ENCODE assay signal across 21 cellular contexts in genomic region chr7:5854738-5855137, GRCh38.
"Had no signal": no experiment of that assay in that cellular context is flagged by ENCODE, and none has a peak within 500 bp of the region (broad histone marks: within the 10 kb centered on the region; RNA-seq: fewer than 3 reads in every experiment).

No MANE protein-coding gene starts in this region.

- H3K4me3 ChIP-seq: ascending aorta, breast epithelium, transverse colon had no signal

- H3K36me3 ChIP-seq: ascending aorta, breast epithelium, transverse colon, WERI-Rb-1 had no signal

- DNase-seq: activated CD4-positive, alpha-beta memory T cell treated with anti-CD3 and anti-CD28 coated beads for 36 hours; activated CD4-positive, alpha-beta T cell treated with anti-CD3 and anti-CD28 coated beads for 36 hours; activated CD8-positive, alpha-beta memory T cell treated with anti-CD3 and anti-CD28 coated beads, Interleukin-2, amount 10 ng/mL, durations not matched to agents 7 days and 5 days; activated naive CD4-positive, alpha-beta T cell treated with anti-CD3 and anti-CD28 coated beads for 36 hours; activated naive CD8-positive, alpha-beta T cell treated with anti-CD3 and anti-CD28 coated beads, Interleukin-2, amount 50 U/mL, for 24 hours; activated T-cell treated with anti-CD3 and anti-CD28 coated beads, Interleukin-2, amount 50 U/mL, for 1 hour; cerebellar nuclear complex; effector CD8-positive, alpha-beta T cell; head of caudate nucleus; mesendoderm; nephron progenitor cell; occipital lobe; right cardiac atrium; small intestine; stimulated activated CD4-positive, alpha-beta T cell treated with anti-CD3 and anti-CD28 coated beads, Interleukin-4, amount 100 ng/mL, for 4 hours; stimulated activated CD8-positive, alpha-beta memory T cell treated with anti-CD3 and anti-CD28 coated beads, Interleukin-4, amount 100 ng/mL, for 48 hours; stimulated activated naive CD8-positive, alpha-beta T cell treated with anti-CD3 and anti-CD28 coated beads, Interleukin-15, Interleukin-2, amounts not matched to agents 100 U/mL and 50 U/mL, for 24 hours; transverse colon; WERI-Rb-1 had no signal

- ATAC-seq: activated CD4-positive, alpha-beta T cell treated with anti-CD3 and anti-CD28 coated beads for 36 hours; activated CD8-positive, alpha-beta memory T cell treated with anti-CD3 and anti-CD28 coated beads, Interleukin-2, amount 10 ng/mL, durations not matched to agents 7 days and 5 days; activated naive CD8-positive, alpha-beta T cell treated with anti-CD3 and anti-CD28 coated beads, Interleukin-2, amount 50 U/mL, for 24 hours; right cardiac atrium; stimulated activated naive CD8-positive, alpha-beta T cell treated with anti-CD3 and anti-CD28 coated beads, Interleukin-15, Interleukin-2, amounts not matched to agents 100 U/mL and 50 U/mL, for 24 hours had no signal

- H3K4me1 ChIP-seq: ascending aorta, breast epithelium had no signal

- H3K27me3 ChIP-seq: ascending aorta, breast epithelium, transverse colon had no signal

- H3K9me3 ChIP-seq: ascending aorta, breast epithelium, transverse colon had no signal
